16 cellular contexts compared by ENCODE assay signal in the genomic region with DNA sequence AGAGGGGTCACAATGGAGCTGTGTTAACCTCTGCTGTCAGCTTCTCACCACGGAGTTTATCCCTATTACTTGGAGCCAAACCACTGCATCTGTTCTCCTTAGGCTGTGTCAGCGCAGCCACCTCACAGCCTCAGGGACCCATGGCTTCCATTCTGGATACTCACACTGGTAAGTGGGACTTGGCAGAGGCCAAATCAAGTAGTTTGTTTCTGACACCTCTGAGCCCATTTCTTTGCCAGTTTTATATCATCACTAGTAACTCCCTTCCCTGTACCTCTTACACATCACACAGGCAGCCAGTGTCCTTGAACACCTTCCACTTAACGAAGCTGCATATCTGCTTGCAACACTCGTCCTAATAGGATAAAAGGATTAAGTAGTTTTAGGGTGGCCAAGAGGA. TPM values are rescaled to one million over a fixed set of nuclear protein-coding genes. Genes with fewer than 3 reads are reported as not detected.
"Had no signal": no experiment of that assay in that cellular context is flagged by ENCODE, and none has a peak within 500 bp of the region (broad histone marks: within the 10 kb centered on the region; RNA-seq: fewer than 3 reads in every experiment).

No MANE protein-coding gene starts in this region.

RNA-seq across cellular contexts. Expression of a gene that starts 58.9 kb away (rescaled TPM):
- total RNA-seq: activated CD4-positive, alpha-beta memory T cell treated with anti-CD3 and anti-CD28 coated beads, Interleukin-2, amount 10 ng/mL, durations not matched to agents 7 days and 5 days; activated CD4-positive, alpha-beta T cell treated with anti-CD3 and anti-CD28 coated beads for 36 hours; activated CD4-positive, alpha-beta T cell treated with anti-CD3 and anti-CD28 coated beads, Interleukin-2, amount 10 ng/mL, durations not matched to agents 7 days and 5 days; activated CD8-positive, alpha-beta memory T cell treated with anti-CD3 and anti-CD28 coated beads, Interleukin-2, amount 10 ng/mL, durations not matched to agents 7 days and 5 days; activated CD8-positive, alpha-beta T cell treated with anti-CD3 and anti-CD28 coated beads, Interleukin-2, amount 10 ng/mL, durations not matched to agents 7 days and 5 days; activated naive CD8-positive, alpha-beta T cell treated with anti-CD3 and anti-CD28 coated beads, Interleukin-2, amount 10 ng/mL, durations not matched to agents 7 days and 5 days; activated T-helper 2 cell treated with anti-CD3 and anti-CD28 coated beads, Interferon-gamma antibody, Interleukin-2, Interleukin-4, amounts not matched to agents 10 μg/mL and 5 μg/mL and 100 μg/mL, durations not matched to agents 14 hours and 24 hours and 36 hours; ascending aorta; cardiac septum; cerebellum; T-cell; T-helper 1 cell treated with Interleukin-12 subunit alpha and Interleukin-12 subunit beta and Interleukin-4 antibody, amounts not matched to agents 30 ng/mL and 1 ng/mL, for 36 hours; T-helper 17 cell; T-helper 2 cell treated with Interferon-gamma antibody and Interleukin-4, amounts not matched to agents 100 ng/mL and 5 ng/mL, for 36 hours; WTC11 had no signal
- polyA plus RNA-seq: adipose tissue had no signal
